Comparison of ENCODE assay signal across 25 cellular contexts in genomic region chr21:38721983-38722382, GRCh38.
DNase-seq lines count a peak whose midpoint lies in the region; ATAC-seq, FAIRE-seq and TF ChIP-seq lines count a peak whose summit lies in the region.
"Had no signal": no experiment of that assay in that cellular context is flagged by ENCODE, and none has a peak within 500 bp of the region (broad histone marks: within the 10 kb centered on the region; RNA-seq: fewer than 3 reads in every experiment).

No MANE protein-coding gene starts in this region.

- in situ Hi-C loops in brain microvascular endothelial cell (cut with HindIII; ENCODE audit: low pct_ligation_motif_present, low sequenced_read_pairs) = no loop called here

- H3K4me1 Mint-ChIP-seq in stimulated activated memory B cell treated with anti-CD40 and anti-IgM and Interleukin-4, amounts not matched to agents 10 μg/mL and 1 μg/mL and 100 μg/mL, for 72 hours = no peaks in the 10 kb centered on the region
- H3K4me1 Mint-ChIP-seq: IgD-negative memory B cell had no signal

- FAIRE-seq in H54 (lab: Jason Lieb, UNC) = no peak

- no peak overlapping the region for H3K27ac Mint-ChIP-seq in stimulated activated memory B cell treated with anti-CD40 and anti-IgM and Interleukin-4, amounts not matched to agents 10 μg/mL and 1 μg/mL and 100 μg/mL, for 72 hours
- H3K27ac Mint-ChIP-seq: activated T-cell treated with anti-CD3 and anti-CD28 coated beads, Interleukin-2, amount 50 U/mL, for 24 hours; IgD-negative memory B cell had no signal

- no peak overlapping the region for H3K4me3 ChIP-seq in brain microvascular endothelial cell (ENCODE audit: low read depth, low read length)
- H3K4me3 ChIP-seq: cardiac muscle cell, esophagus squamous epithelium, HAP-1, lung, Peyer's patch, prostate gland, stomach, tibial artery had no signal

- no peaks in the 10 kb centered on the region for H3K36me3 ChIP-seq in brain microvascular endothelial cell (replicated peaks)
- H3K36me3 ChIP-seq: cardiac muscle cell, esophagus squamous epithelium, HAP-1, neutrophil, Peyer's patch, prostate gland, stomach, tibial artery had no signal

- no peaks in the 10 kb centered on the region for H3K27me3 ChIP-seq in brain microvascular endothelial cell (replicated peaks)
- H3K27me3 ChIP-seq: cardiac muscle cell, esophagus squamous epithelium, neutrophil, Peyer's patch, stomach, tibial artery had no signal

- no peak for ATAC-seq in stimulated activated memory B cell treated with anti-CD40 and anti-IgM and Interleukin-4, amounts not matched to agents 10 μg/mL and 1 μg/mL and 100 μg/mL, for 72 hours

- no peak for TF ChIP-seq POLR2A in H54 (IDR thresholded peaks at IDR 0.05; ENCODE audit: low read depth, low read length)

- no peak for TF ChIP-seq CTCF in brain microvascular endothelial cell (IDR thresholded peaks at IDR 0.05; ENCODE audit: low read depth, low read length, missing control alignments)

- DNase-seq in NOMO-1 (lab: John Stamatoyannopoulos, UW; ENCODE audit: unreplicated experiment in 2 of 2) (peak; percentile 9 to 34), NOMO-1 treated with dmso at 0.1 percent for 144 hours (lab: John Stamatoyannopoulos, UW; ENCODE audit: unreplicated experiment) (no peak), M059J (ENCODE audit: low read depth) (peak; percentile 64), brain microvascular endothelial cell (peak; percentile 8), NCI-H1436 (lab: John Stamatoyannopoulos, UW) (no peak), H54 (ENCODE audit: insufficient read length, low spot score) (no peak), NCI-H2081 (lab: John Stamatoyannopoulos, UW) (no peak)
- DNase-seq: 8988T; activated CD4-positive, alpha-beta T cell treated with anti-CD3 and anti-CD28 coated beads for 1 hour; activated naive CD4-positive, alpha-beta T cell; activated T-cell treated with anti-CD3 and anti-CD28 coated beads, Interleukin-2, amount 50 U/mL, for 24 hours; amniotic stem cell; esophagus squamous epithelium; NCI-H146; NCI-H524; Peyer's patch; stomach; tibial artery had no signal

- H3K4me3 Mint-ChIP-seq in stimulated activated memory B cell treated with anti-CD40 and anti-IgM and Interleukin-4, amounts not matched to agents 10 μg/mL and 1 μg/mL and 100 μg/mL, for 72 hours = no peak overlapping the region
- H3K4me3 Mint-ChIP-seq: activated T-cell treated with anti-CD3 and anti-CD28 coated beads, Interleukin-2, amount 50 U/mL, for 24 hours; IgD-negative memory B cell had no signal

- H3K36me3 Mint-ChIP-seq in stimulated activated memory B cell treated with anti-CD40 and anti-IgM and Interleukin-4, amounts not matched to agents 10 μg/mL and 1 μg/mL and 100 μg/mL, for 72 hours = no peaks in the 10 kb centered on the region

- no peak overlapping the region for H3K27ac ChIP-seq in brain microvascular endothelial cell
- H3K27ac ChIP-seq: cardiac muscle cell, esophagus squamous epithelium, neutrophil, Peyer's patch, prostate gland, stomach, tibial artery had no signal

- H3K27me3 Mint-ChIP-seq in stimulated activated memory B cell treated with anti-CD40 and anti-IgM and Interleukin-4, amounts not matched to agents 10 μg/mL and 1 μg/mL and 100 μg/mL, for 72 hours = peaks cover 11% of the 10 kb centered on the region
- H3K27me3 Mint-ChIP-seq: IgD-negative memory B cell had no signal

- peaks cover 14% of the 10 kb centered on the region for H3K9me3 Mint-ChIP-seq in stimulated activated memory B cell treated with anti-CD40 and anti-IgM and Interleukin-4, amounts not matched to agents 10 μg/mL and 1 μg/mL and 100 μg/mL, for 72 hours

Comparison
In these comparisons a context has a peak if more than half of its experiments do, and no peak if none do; other contexts are left out.
1. DNase-seq: peak in NOMO-1 (2 of 2), M059J (single experiment) and brain microvascular endothelial cell (single experiment); none in NOMO-1 treated with dmso at 0.1 percent for 144 hours (single experiment), NCI-H1436 (single experiment), H54 (single experiment) and NCI-H2081 (0 of 2).